1 cellular context compared by ENCODE assay signal in the genomic region with DNA sequence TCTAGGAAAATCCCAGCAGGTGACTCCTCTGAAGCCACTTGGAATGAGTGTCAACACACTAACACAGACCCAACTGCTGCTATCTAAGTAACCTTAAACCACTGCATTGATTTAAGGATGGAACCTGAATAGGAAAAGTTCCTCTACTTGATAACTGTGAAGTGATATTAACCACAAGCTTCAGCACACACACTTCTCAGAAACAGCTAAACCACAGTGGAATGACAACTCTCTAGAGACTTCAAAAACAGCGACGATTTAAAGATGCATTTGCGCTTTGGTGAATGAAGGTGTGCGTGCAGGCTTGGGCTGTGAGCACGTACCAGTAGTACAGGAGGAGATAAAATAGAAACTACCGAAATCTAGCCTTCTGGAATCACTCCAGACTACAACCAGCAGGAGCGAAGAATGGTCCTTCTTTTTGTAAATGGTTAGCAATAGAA.
A peak's percentile ranks its signal among the peaks of the same experiment; 100 is the strongest.
TF ChIP-seq lines count a peak whose summit lies in the region.

No MANE protein-coding gene starts in this region.

TF ChIP-seq in HEK293, 187 proteins besides CTCF, POLR2A, EP300 and RAD21 (continued from another document):
- TF ChIP-seq, protein P1, sequence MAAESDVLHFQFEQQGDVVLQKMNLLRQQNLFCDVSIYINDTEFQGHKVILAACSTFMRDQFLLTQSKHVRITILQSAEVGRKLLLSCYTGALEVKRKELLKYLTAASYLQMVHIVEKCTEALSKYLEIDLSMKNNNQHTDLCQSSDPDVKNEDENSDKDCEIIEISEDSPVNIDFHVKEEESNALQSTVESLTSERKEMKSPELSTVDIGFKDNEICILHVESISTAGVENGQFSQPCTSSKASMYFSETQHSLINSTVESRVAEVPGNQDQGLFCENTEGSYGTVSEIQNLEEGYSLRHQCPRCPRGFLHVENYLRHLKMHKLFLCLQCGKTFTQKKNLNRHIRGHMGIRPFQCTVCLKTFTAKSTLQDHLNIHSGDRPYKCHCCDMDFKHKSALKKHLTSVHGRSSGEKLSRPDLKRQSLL (tag by site-specific recombination; IDR thresholded peaks at IDR 0.05), result no peak
- TF ChIP-seq ZNF660 (tag by site-specific recombination; IDR thresholded peaks at IDR 0.05), result no peak
- no peak for TF ChIP-seq ZSCAN23 (tag by site-specific recombination; IDR thresholded peaks at IDR 0.05)
- no peak for TF ChIP-seq ZNF596 (tag by site-specific recombination; IDR thresholded peaks at IDR 0.05)
- peak; percentile 85 for TF ChIP-seq OSR2 (tag by site-specific recombination; IDR thresholded peaks at IDR 0.05)
- TF ChIP-seq ZIC2 (tag by site-specific recombination; IDR thresholded peaks at IDR 0.05), result no peak
- no peak for TF ChIP-seq ZNF555 (tag by site-specific recombination; conservative IDR thresholded peaks at IDR 0.05)
- 0 out of 2 replicates have a peak, but pooled peaks have one; percentile 14 for TF ChIP-seq FEZF1 (tag by site-specific recombination; IDR thresholded peaks at IDR 0.05)
- TF ChIP-seq, protein P2, sequence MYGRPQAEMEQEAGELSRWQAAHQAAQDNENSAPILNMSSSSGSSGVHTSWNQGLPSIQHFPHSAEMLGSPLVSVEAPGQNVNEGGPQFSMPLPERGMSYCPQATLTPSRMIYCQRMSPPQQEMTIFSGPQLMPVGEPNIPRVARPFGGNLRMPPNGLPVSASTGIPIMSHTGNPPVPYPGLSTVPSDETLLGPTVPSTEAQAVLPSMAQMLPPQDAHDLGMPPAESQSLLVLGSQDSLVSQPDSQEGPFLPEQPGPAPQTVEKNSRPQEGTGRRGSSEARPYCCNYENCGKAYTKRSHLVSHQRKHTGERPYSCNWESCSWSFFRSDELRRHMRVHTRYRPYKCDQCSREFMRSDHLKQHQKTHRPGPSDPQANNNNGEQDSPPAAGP (tag by site-specific recombination; IDR thresholded peaks at IDR 0.05), result no peak
- peak; percentile 15; the same call in 1 of the 2 replicates for TF ChIP-seq TCF7L2 (IDR thresholded peaks at IDR 0.05; ENCODE audit: borderline replicate concordance, low read depth, low read length)
- no peak; the same call in 1 of the 2 replicates for TF ChIP-seq PRDM1 (tag by site-specific recombination; IDR thresholded peaks at IDR 0.05)
- TF ChIP-seq, protein P3, sequence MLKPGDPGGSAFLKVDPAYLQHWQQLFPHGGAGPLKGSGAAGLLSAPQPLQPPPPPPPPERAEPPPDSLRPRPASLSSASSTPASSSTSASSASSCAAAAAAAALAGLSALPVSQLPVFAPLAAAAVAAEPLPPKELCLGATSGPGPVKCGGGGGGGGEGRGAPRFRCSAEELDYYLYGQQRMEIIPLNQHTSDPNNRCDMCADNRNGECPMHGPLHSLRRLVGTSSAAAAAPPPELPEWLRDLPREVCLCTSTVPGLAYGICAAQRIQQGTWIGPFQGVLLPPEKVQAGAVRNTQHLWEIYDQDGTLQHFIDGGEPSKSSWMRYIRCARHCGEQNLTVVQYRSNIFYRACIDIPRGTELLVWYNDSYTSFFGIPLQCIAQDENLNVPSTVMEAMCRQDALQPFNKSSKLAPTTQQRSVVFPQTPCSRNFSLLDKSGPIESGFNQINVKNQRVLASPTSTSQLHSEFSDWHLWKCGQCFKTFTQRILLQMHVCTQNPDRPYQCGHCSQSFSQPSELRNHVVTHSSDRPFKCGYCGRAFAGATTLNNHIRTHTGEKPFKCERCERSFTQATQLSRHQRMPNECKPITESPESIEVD (tag by site-specific recombination; IDR thresholded peaks at IDR 0.05), result peak; percentile 68; the same call in 1 of the 2 replicates
- TF ChIP-seq GFI1B (tag by site-specific recombination; IDR thresholded peaks at IDR 0.05), result peak; percentile 89
TF ChIP-seq in HEK293: peak in this region for 11.
